ENCODE assay signal across 1 cellular context in genomic region chr9:9791621-9792020, GRCh38.
TF ChIP-seq lines count a peak whose summit lies in the region.

No MANE protein-coding gene starts in this region.

TF ChIP-seq in liver, 16 proteins besides CTCF, POLR2A, EP300 and RAD21 (continued from another document):
- TF ChIP-seq FOXA1 (IDR thresholded peaks at IDR 0.05) = no peak
- no peak for TF ChIP-seq GABPA (IDR thresholded peaks at IDR 0.05 in 1 of 2, conservative IDR thresholded peaks at IDR 0.05 in 1 of 2)
- TF ChIP-seq NR2F2 (IDR thresholded peaks at IDR 0.05) = no peak
